18 cellular contexts compared by ENCODE assay signal in the genomic region with DNA sequence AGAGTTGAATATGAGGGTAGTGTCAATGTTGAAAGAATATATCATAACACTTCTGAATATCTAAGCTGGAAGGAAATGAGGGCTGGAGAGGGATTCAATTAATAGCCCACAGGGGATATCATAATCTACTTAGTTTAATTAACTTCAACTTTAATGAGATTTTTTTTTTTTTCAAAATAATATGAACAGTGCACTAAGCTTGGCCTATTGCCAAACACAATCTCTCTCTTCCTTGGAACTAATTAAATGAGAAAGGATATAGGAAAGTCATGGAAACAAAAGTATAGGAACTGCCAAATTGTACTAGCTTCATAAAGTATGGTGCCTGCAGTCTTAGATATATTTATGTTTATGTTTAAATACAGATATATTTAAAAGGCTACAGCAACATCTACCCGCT. TPM values are rescaled to one million over a fixed set of nuclear protein-coding genes. Genes with fewer than 3 reads are reported as not detected.
DNase-seq lines count a peak whose midpoint lies in the region; ATAC-seq, FAIRE-seq and TF ChIP-seq lines count a peak whose summit lies in the region.
"Had no signal": no experiment of that assay in that cellular context is flagged by ENCODE, and none has a peak within 500 bp of the region (broad histone marks: within the 10 kb centered on the region; RNA-seq: fewer than 3 reads in every experiment).

No MANE protein-coding gene starts in this region.

- no peak overlapping the region for H3K4me3 ChIP-seq in HCT116 (replicated peaks in 1 of 2; ENCODE audit: low read depth in 1 of 2, low read length in 2 of 2)
- no peak overlapping the region for H3K4me3 ChIP-seq in Panc1 (ENCODE audit: low read depth in 2 of 2, low read length in 2 of 2)
- H3K4me3 ChIP-seq: A549, GM23338 had no signal

- intact Hi-C loops in HCT116 (cut with micrococcal nuclease): no loop called here
- intact Hi-C loops in Panc1 (cut with micrococcal nuclease; ENCODE audit: unreplicated experiment): no loop called here

- BruUV-seq in HCT116 (replicated peaks; lab: Mats Ljungman, UMichigan): no TSS peak
- no TSS peak for BruUV-seq in Panc1 (replicated peaks; lab: Mats Ljungman, UMichigan)

- no peaks in the 10 kb centered on the region for H3K9me3 Mint-ChIP-seq in stimulated activated naive CD8-positive, alpha-beta T cell treated with anti-CD3 and anti-CD28 coated beads, Interleukin-15, amount 100 ng/mL, for 72 hours
- H3K9me3 Mint-ChIP-seq: CD14-positive monocyte; CD8-positive, alpha-beta T cell; GM23338 had no signal

- no peaks in the 10 kb centered on the region for H3K9me2 ChIP-seq in HCT116 (ENCODE audit: insufficient read depth)

- H3K36me3 ChIP-seq in HCT116 (ENCODE audit: control insufficient read depth in 1 of 2, insufficient read depth in 2 of 2, low read length in 2 of 2): peaks cover 9 to 19% of the 10 kb centered on the region in 2 experiments; a peak in 3 of 4 replicates
- H3K36me3 ChIP-seq in Panc1 (ENCODE audit: control insufficient read depth, insufficient read depth, low read length): peaks cover 27% of the 10 kb centered on the region

- in situ Hi-C loops in Panc1 (cut with HindIII; ENCODE audit: low pct_unique_long_range_greater_than_20kb, low sequenced_read_pairs): no loop called here

- no peaks in the 10 kb centered on the region for H3K27me3 ChIP-seq in HCT116 (ENCODE audit: insufficient read depth, low read length)
- H3K27me3 ChIP-seq in Panc1 (ENCODE audit: control insufficient read depth, insufficient read depth, low read length): no peaks in the 10 kb centered on the region

- no peaks in the 10 kb centered on the region for H4K20me1 ChIP-seq in HCT116 (ENCODE audit: insufficient read depth)

- RAD21 ChIA-PET in HCT116 (lab: Charles Lee; ENCODE audit: low non-redundant PET in 1 of 2, low total read pairs in 2 of 2, uncharacterized antibody in 2 of 2, unreplicated experiment in 2 of 2): no interaction called here

- peaks cover 55% of the 10 kb centered on the region for H3K79me2 ChIP-seq in HCT116 (ENCODE audit: insufficient read depth, low read length)

- H2AFZ ChIP-seq in HCT116 (ENCODE audit: low read depth, low read length, poor library complexity, severe bottlenecking): no peak overlapping the region
- H2AFZ ChIP-seq: GM23338 had no signal

- H3K4me2 ChIP-seq in HCT116 (ENCODE audit: low read length): no peak overlapping the region
- H3K4me2 ChIP-seq: A549, GM23338 had no signal

- DNase-seq in HCT116 (ENCODE audit: low read depth, low spot score): no peak
- no peak for DNase-seq in Panc1 (ENCODE audit: low read depth, low spot score)
- no peak for DNase-seq in stimulated activated naive CD8-positive, alpha-beta T cell treated with anti-CD3 and anti-CD28 coated beads, Interleukin-15, amount 100 ng/mL, for 72 hours
- no peak for DNase-seq in NOMO-1 treated with DMSO at 0.1 percent for 48 hours (lab: John Stamatoyannopoulos, UW; ENCODE audit: unreplicated experiment)
- DNase-seq: CD8-positive, alpha-beta T cell; COR-L47; DMS153; DMS79 treated with DMSO at 0.1 percent for 48 hours; EL; GDM1; H7 had no signal

- no peak overlapping the region for H3K4me3 Mint-ChIP-seq in stimulated activated naive CD8-positive, alpha-beta T cell treated with anti-CD3 and anti-CD28 coated beads, Interleukin-15, amount 100 ng/mL, for 72 hours
- H3K4me3 Mint-ChIP-seq: CD14-positive monocyte; CD8-positive, alpha-beta T cell; GM23338 had no signal

- no peak overlapping the region for H3K27ac Mint-ChIP-seq in stimulated activated naive CD8-positive, alpha-beta T cell treated with anti-CD3 and anti-CD28 coated beads, Interleukin-15, amount 100 ng/mL, for 72 hours
- H3K27ac Mint-ChIP-seq: CD14-positive monocyte; CD8-positive, alpha-beta T cell; GM23338 had no signal

- peak; percentile 83 for FAIRE-seq in G401.6 (lab: Jason Lieb, UNC)
- FAIRE-seq in islet of Langerhans (lab: Jason Lieb, UNC): peak; percentile 27
- FAIRE-seq: D721Med, GM12892 had no signal

- H3K27ac ChIP-seq in HCT116 (ENCODE audit: low read depth, low read length) (peak overlapping the region; percentile 46; the same call in 1 of the 2 replicates), Panc1 (ENCODE audit: low read length) (peak overlapping the region; percentile 67)
- H3K27ac ChIP-seq: A549 had no signal

- H3K4me1 ChIP-seq in HCT116 (ENCODE audit: control insufficient read depth in 1 of 2, insufficient read depth in 2 of 2, low read length in 2 of 2) (peaks cover 36 to 44% of the 10 kb centered on the region in 2 experiments), Panc1 (ENCODE audit: control insufficient read depth, insufficient read depth, low read length) (peaks cover 12% of the 10 kb centered on the region; the same call in 1 of the 2 replicates)

- TF ChIP-seq POLR2A in HCT116 (IDR thresholded peaks at IDR 0.05; ENCODE audit: borderline replicate concordance, extremely low read depth, insufficient read depth, insufficient read length): no peak

- ATAC-seq in HCT116 (no peak), Panc1 (no peak)
- no peak for ATAC-seq in stimulated activated naive CD8-positive, alpha-beta T cell treated with anti-CD3 and anti-CD28 coated beads, Interleukin-15, amount 100 ng/mL, for 72 hours
- ATAC-seq: A549; CD8-positive, alpha-beta T cell; GM23338 had no signal

- H3K4me1 Mint-ChIP-seq in stimulated activated naive CD8-positive, alpha-beta T cell treated with anti-CD3 and anti-CD28 coated beads, Interleukin-15, amount 100 ng/mL, for 72 hours: no peaks in the 10 kb centered on the region
- H3K4me1 Mint-ChIP-seq: GM23338 had no signal

- POLR2A ChIA-PET in HCT116 (lab: Charles Lee): no interaction called here
- POLR2A ChIA-PET in Panc1 (lab: Charles Lee): no interaction called here

- no peak overlapping the region for H3K9ac ChIP-seq in HCT116 (ENCODE audit: low read length)

- CTCF ChIA-PET in HCT116 (lab: Charles Lee) (no interaction called here), Panc1 (lab: Charles Lee) (interaction anchor here (0.6 kb wide), 1 partner anchor 13 kb away, joined by 3 read pairs; no protein-coding TSS in a partner anchor)

- TF ChIP-seq CTCF in HCT116 (IDR thresholded peaks at IDR 0.05 in 2 of 3, conservative IDR thresholded peaks at IDR 0.05 in 1 of 3; ENCODE audit: borderline replicate concordance in 1 of 3, insufficient read depth in 1 of 3, low read depth in 2 of 3, low read length in 2 of 3) (no peak), Panc1 (IDR thresholded peaks at IDR 0.05) (no peak)

- H3K27me3 Mint-ChIP-seq in stimulated activated naive CD8-positive, alpha-beta T cell treated with anti-CD3 and anti-CD28 coated beads, Interleukin-15, amount 100 ng/mL, for 72 hours: no peaks in the 10 kb centered on the region

- TF ChIP-seq RAD21 in HCT116 (IDR thresholded peaks at IDR 0.05; ENCODE audit: low read depth): no peak

- H3K9me3 ChIP-seq in HCT116 (ENCODE audit: control insufficient read depth in 1 of 2, insufficient read depth in 1 of 2, low read depth in 1 of 2, low read length in 2 of 2): no peaks in the 10 kb centered on the region
- H3K9me3 ChIP-seq in Panc1 (ENCODE audit: control insufficient read depth, insufficient read depth, low read depth, low read length): no peaks in the 10 kb centered on the region
- H3K9me3 ChIP-seq: A549 had no signal

TF ChIP-seq in HCT116, 20 proteins besides CTCF, POLR2A, EP300 and RAD21:
- TF ChIP-seq ELF1 (IDR thresholded peaks at IDR 0.05; ENCODE audit: borderline replicate concordance, low read depth) (no peak), EZH2phosphoT487 (IDR thresholded peaks at IDR 0.05; ENCODE audit: borderline replicate concordance) (no peak), POLR2AphosphoS5 (IDR thresholded peaks at IDR 0.05; ENCODE audit: low read depth, low read length) (no peak), REST (IDR thresholded peaks at IDR 0.05; ENCODE audit: low read depth) (no peak), ZNF274 (IDR thresholded peaks at IDR 0.05; ENCODE audit: low read depth, low read length) (no peak)
- TF ChIP-seq, protein P1, sequence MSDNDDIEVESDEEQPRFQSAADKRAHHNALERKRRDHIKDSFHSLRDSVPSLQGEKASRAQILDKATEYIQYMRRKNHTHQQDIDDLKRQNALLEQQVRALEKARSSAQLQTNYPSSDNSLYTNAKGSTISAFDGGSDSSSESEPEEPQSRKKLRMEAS (IDR thresholded peaks at IDR 0.05): no peak

RNA-seq across cellular contexts. Expression of gene MOSPD1, which starts 18.9 kb away (rescaled TPM):
- total RNA-seq in HCT116 (2021; ENCODE audit: unreplicated experiment) (61.3 TPM), Panc1 (2021; ENCODE audit: unreplicated experiment) (165 TPM)
- 26.5 and 33.4 TPM in 2 replicates for polyA plus RNA-seq in HCT116 (2012)
- 50.7 TPM for polyA plus RNA-seq in Panc1 (2012; ENCODE audit: insufficient read length)
